21 cellular contexts compared by ENCODE assay signal in the genomic region with DNA sequence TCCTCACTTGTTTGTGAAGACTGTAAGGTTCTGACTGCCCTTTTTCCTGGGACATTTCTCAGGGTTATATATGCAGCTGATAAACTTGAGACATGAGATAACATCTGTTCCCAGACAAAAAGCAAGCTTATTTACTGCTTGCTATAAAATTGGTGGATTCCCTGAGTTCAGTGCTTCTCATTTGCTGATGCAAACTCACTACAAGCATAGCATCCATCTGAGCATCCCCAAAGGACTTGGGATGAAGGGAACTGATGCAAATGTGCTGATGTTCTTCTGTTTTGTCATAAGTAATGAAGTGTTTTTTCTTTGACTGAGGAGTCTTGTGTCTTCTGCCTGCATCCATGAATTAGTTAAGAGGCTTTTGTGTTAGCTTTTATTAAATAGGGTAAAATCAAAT.
"Had no signal": no experiment of that assay in that cellular context is flagged by ENCODE, and none has a peak within 500 bp of the region (broad histone marks: within the 10 kb centered on the region; RNA-seq: fewer than 3 reads in every experiment).

No MANE protein-coding gene starts in this region.

- H3K27me3 ChIP-seq: right atrium auricular region, tibial nerve had no signal

- H3K27me3 Mint-ChIP-seq: activated CD4-positive, alpha-beta T cell treated with anti-CD3 and anti-CD28 coated beads for 36 hours; activated CD8-positive, alpha-beta memory T cell treated with anti-CD3 and anti-CD28 coated beads, Interleukin-2, amount 10 ng/mL, durations not matched to agents 7 days and 5 days; activated naive CD4-positive, alpha-beta T cell treated with anti-CD3 and anti-CD28 coated beads, Interleukin-2, amount 50 U/mL, for 24 hours; activated naive CD8-positive, alpha-beta T cell treated with anti-CD3 and anti-CD28 coated beads, Interleukin-2, amount 50 U/mL, for 24 hours had no signal

- H3K36me3 ChIP-seq: left ventricle myocardium inferior, right atrium auricular region had no signal

- H3K27ac Mint-ChIP-seq: activated CD4-positive, alpha-beta T cell treated with anti-CD3 and anti-CD28 coated beads for 36 hours; activated CD8-positive, alpha-beta memory T cell treated with anti-CD3 and anti-CD28 coated beads, Interleukin-2, amount 10 ng/mL, durations not matched to agents 7 days and 5 days; activated CD8-positive, alpha-beta T cell treated with anti-CD3 and anti-CD28 coated beads, Interleukin-2, amount 10 ng/mL, durations not matched to agents 7 days and 5 days; activated naive CD4-positive, alpha-beta T cell treated with anti-CD3 and anti-CD28 coated beads, Interleukin-2, amount 50 U/mL, for 24 hours; activated naive CD8-positive, alpha-beta T cell treated with anti-CD3 and anti-CD28 coated beads, Interleukin-2, amount 50 U/mL, for 24 hours; activated T-helper 2 cell treated with anti-CD3 and anti-CD28 coated beads, Interferon-gamma antibody, Interleukin-2, Interleukin-4, amounts not matched to agents 10 μg/mL and 5 μg/mL and 100 μg/mL, durations not matched to agents 14 hours and 24 hours and 36 hours; nephron progenitor cell; T-helper 2 cell treated with Interferon-gamma antibody and Interleukin-4, amounts not matched to agents 5 μg/mL and 100 μg/mL, for 36 hours had no signal

- H3K9me3 ChIP-seq: right atrium auricular region had no signal

- DNase-seq: activated CD4-positive, alpha-beta T cell treated with anti-CD3 and anti-CD28 coated beads for 36 hours; activated CD4-positive, CD25-positive, alpha-beta regulatory T cell; activated CD8-positive, alpha-beta memory T cell treated with anti-CD3 and anti-CD28 coated beads, Interleukin-2, amount 10 ng/mL, durations not matched to agents 7 days and 5 days; activated CD8-positive, alpha-beta T cell treated with anti-CD3 and anti-CD28 coated beads, Interleukin-2, amount 10 ng/mL, durations not matched to agents 7 days and 5 days; activated naive CD8-positive, alpha-beta T cell treated with anti-CD3 and anti-CD28 coated beads, Interleukin-2, amount 50 U/mL, for 24 hours; activated T-cell treated with anti-CD3 and anti-CD28 coated beads, Interleukin-2, amount 50 U/mL, for 48 hours; amygdala; caudate nucleus; cortex of kidney; glutamatergic neuron; left ventricle myocardium inferior; nephron progenitor cell; stimulated activated CD4-positive, alpha-beta T cell treated with anti-CD3 and anti-CD28 coated beads, Interleukin-15, amount 100 ng/mL, for 24 hours; stimulated activated CD4-positive, alpha-beta T cell treated with anti-CD3 and anti-CD28 coated beads, Interleukin-2, amount 100 ng/mL, for 24 hours; stimulated activated naive CD4-positive, alpha-beta T cell treated with Interleukin-2 at 50 U/mL for 16 hours had no signal

- H3K4me1 ChIP-seq: right atrium auricular region, tibial nerve had no signal

- H3K9me3 Mint-ChIP-seq: activated naive CD4-positive, alpha-beta T cell treated with anti-CD3 and anti-CD28 coated beads, Interleukin-2, amount 50 U/mL, for 24 hours; activated naive CD8-positive, alpha-beta T cell treated with anti-CD3 and anti-CD28 coated beads, Interleukin-2, amount 50 U/mL, for 24 hours; activated T-helper 2 cell treated with anti-CD3 and anti-CD28 coated beads, Interferon-gamma antibody, Interleukin-2, Interleukin-4, amounts not matched to agents 10 μg/mL and 5 μg/mL and 100 μg/mL, durations not matched to agents 14 hours and 24 hours and 36 hours had no signal

- ATAC-seq: activated CD4-positive, alpha-beta T cell treated with anti-CD3 and anti-CD28 coated beads for 36 hours; activated CD8-positive, alpha-beta memory T cell treated with anti-CD3 and anti-CD28 coated beads, Interleukin-2, amount 10 ng/mL, durations not matched to agents 7 days and 5 days; activated CD8-positive, alpha-beta T cell treated with anti-CD3 and anti-CD28 coated beads, Interleukin-2, amount 10 ng/mL, durations not matched to agents 7 days and 5 days; activated naive CD8-positive, alpha-beta T cell treated with anti-CD3 and anti-CD28 coated beads, Interleukin-2, amount 50 U/mL, for 24 hours had no signal

- H3K27ac ChIP-seq: left ventricle myocardium inferior, right atrium auricular region, tibial nerve had no signal

- H3K4me3 Mint-ChIP-seq: activated CD4-positive, alpha-beta T cell treated with anti-CD3 and anti-CD28 coated beads for 36 hours; activated CD8-positive, alpha-beta memory T cell treated with anti-CD3 and anti-CD28 coated beads, Interleukin-2, amount 10 ng/mL, durations not matched to agents 7 days and 5 days; activated CD8-positive, alpha-beta T cell treated with anti-CD3 and anti-CD28 coated beads, Interleukin-2, amount 10 ng/mL, durations not matched to agents 7 days and 5 days; activated naive CD4-positive, alpha-beta T cell treated with anti-CD3 and anti-CD28 coated beads, Interleukin-2, amount 50 U/mL, for 24 hours; activated naive CD8-positive, alpha-beta T cell treated with anti-CD3 and anti-CD28 coated beads, Interleukin-2, amount 50 U/mL, for 24 hours; nephron progenitor cell; T-helper 2 cell treated with Interferon-gamma antibody and Interleukin-4, amounts not matched to agents 5 μg/mL and 100 μg/mL, for 36 hours had no signal

- H3K4me3 ChIP-seq: left ventricle myocardium inferior, lung, right atrium auricular region, tibial nerve had no signal

- H3K4me1 Mint-ChIP-seq: activated CD8-positive, alpha-beta memory T cell treated with anti-CD3 and anti-CD28 coated beads, Interleukin-2, amount 10 ng/mL, durations not matched to agents 7 days and 5 days; activated naive CD4-positive, alpha-beta T cell treated with anti-CD3 and anti-CD28 coated beads, Interleukin-2, amount 50 U/mL, for 24 hours; nephron progenitor cell had no signal
